ENCODE assay signal across 9 cellular contexts in the genomic region with DNA sequence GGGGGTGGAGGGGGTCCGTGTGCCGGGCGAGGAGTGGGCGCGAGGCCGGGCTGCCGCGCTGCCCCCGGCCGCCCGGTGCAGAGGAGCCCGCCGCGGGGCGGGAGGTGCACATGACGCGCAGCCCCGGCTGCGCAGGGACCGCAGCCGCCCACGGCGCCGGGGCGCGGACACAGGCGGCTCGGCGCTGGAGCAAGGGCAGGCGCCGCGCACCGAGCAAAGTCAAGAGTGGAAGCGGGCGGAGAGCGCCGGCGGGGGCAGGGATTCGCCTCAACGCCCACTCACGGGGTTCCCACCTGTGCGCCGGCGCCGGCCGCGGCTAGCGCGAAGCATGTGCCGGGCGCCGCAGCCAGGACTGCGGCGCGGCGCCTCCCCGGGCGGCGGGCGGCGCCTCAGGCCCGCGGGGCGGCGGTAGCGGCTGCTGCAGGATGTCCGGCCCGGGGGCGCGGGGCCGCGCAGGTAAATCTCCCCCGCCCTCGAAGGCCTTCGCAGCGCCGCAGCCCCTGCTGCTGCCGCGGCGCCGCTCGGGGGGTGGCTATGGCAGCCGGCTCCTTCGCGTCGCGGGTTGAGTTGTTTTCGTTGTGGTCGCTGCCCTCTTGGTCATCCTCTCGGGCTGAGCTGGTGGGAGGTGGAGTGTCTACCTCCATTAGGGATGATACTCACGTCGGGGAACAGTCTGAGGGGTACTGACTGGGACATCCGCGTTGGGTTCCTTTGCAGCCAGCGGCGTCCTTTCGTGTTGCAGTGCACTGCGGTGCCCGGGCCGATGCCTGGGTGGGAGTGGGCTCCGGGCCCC.
A peak's percentile ranks its signal among the peaks of the same experiment; 100 is the strongest.
DNase-seq lines count a peak whose midpoint lies in the region; ATAC-seq and TF ChIP-seq lines count a peak whose summit lies in the region.
"Had no signal": no experiment of that assay in that cellular context is flagged by ENCODE, and none has a peak within 500 bp of the region (broad histone marks: within the 10 kb centered on the region; RNA-seq: fewer than 3 reads in every experiment).

No MANE protein-coding gene starts in this region.

- H3K9ac ChIP-seq in HUES6 (ENCODE audit: low read length), result peak overlapping the region; percentile 86

- no peak for TF ChIP-seq CTCF in GM20000 (IDR thresholded peaks at IDR 0.05; ENCODE audit: extremely low read depth, missing control alignments)
- TF ChIP-seq CTCF in adrenal gland (IDR thresholded peaks at IDR 0.05), result no peak
- TF ChIP-seq CTCF in retinal pigment epithelial cell (conservative IDR thresholded peaks at IDR 0.05; ENCODE audit: low read depth, low read length), result no peak
- TF ChIP-seq CTCF in RWPE1 (conservative IDR thresholded peaks at IDR 0.05; ENCODE audit: low read depth), result no peak

- intact Hi-C loops in adrenal gland (cut with DNase I), result no loop called here

- H3K4me1 ChIP-seq in HUES6 (ENCODE audit: control insufficient read depth, insufficient read depth, low read length) (peaks cover 42% of the 10 kb centered on the region), adrenal gland (replicated peaks in 1 of 2) (no peaks in the 10 kb centered on the region)

- H3K9me3 ChIP-seq in HUES6 (ENCODE audit: control insufficient read depth, insufficient read depth, low read depth, low read length) (no peaks in the 10 kb centered on the region), adrenal gland (replicated peaks in 1 of 3) (no peaks in the 10 kb centered on the region)

- CTCF ChIA-PET in RWPE1 (lab: Yijun Ruan, JAX), result no interaction called here

- H3K4me3 ChIP-seq in HUES6 (ENCODE audit: low read depth, low read length), result peak overlapping the region; percentile 95
- peak overlapping the region in 1 of 4 donors; percentile 46 for H3K4me3 ChIP-seq in adrenal gland
- peak overlapping the region; percentile 73 for H3K4me3 ChIP-seq in retinal pigment epithelial cell (ENCODE audit: low read length)

- H3K36me3 ChIP-seq in HUES6 (ENCODE audit: control insufficient read depth, insufficient read depth, low read length) (no peaks in the 10 kb centered on the region), adrenal gland (replicated peaks in 1 of 2) (no peaks in the 10 kb centered on the region)

- no peak for ATAC-seq in HG03571 (IDR thresholded peaks at IDR 0.05; ENCODE audit: unreplicated experiment)
- ATAC-seq: Panc1 had no signal

- DNase-seq in DMS79 (lab: John Stamatoyannopoulos, UW) (peak; percentile 8), GM20000 (ENCODE audit: low spot score) (peak; percentile 66), adrenal gland (peak in 4 of 7 donors; percentile 2 to 55 (median 12)), hepatic stellate cell (ENCODE audit: low spot score) (peak; percentile 30), retinal pigment epithelial cell (ENCODE audit: low read depth) (no peak), RWPE1 (ENCODE audit: low spot score) (no peak)

- POLR2A ChIA-PET in RWPE1 (lab: Yijun Ruan, JAX; ENCODE audit: low non-redundant PET), result no interaction called here

- H3K27ac ChIP-seq in HUES6 (ENCODE audit: low read depth, low read length), result peak overlapping the region; percentile 20; the same call in 1 of the 2 replicates
- H3K27ac ChIP-seq in adrenal gland, result peak overlapping the region in 3 of 5 donors; percentile 9 to 68 (median 57)
- no peak overlapping the region for H3K27ac ChIP-seq in RWPE1

- H3K27me3 ChIP-seq in HUES6 (ENCODE audit: control insufficient read depth, insufficient read depth, low read length), result peaks cover 17% of the 10 kb centered on the region
- peaks cover 10% of the 10 kb centered on the region for H3K27me3 ChIP-seq in adrenal gland

- 0 to 4% (median 1%) methylated on average over 3 to 101 of the region's 101 CpGs for WGBS in adrenal gland, 4 donors

- no peak for TF ChIP-seq POLR2A in adrenal gland (IDR thresholded peaks at IDR 0.05)

Comparison
In these comparisons a context has a peak if more than half of its experiments do, and no peak if none do; other contexts are left out.
1. DNase-seq: peak in DMS79 (single experiment), GM20000 (single experiment), adrenal gland (4 of 7) and hepatic stellate cell (single experiment); none in retinal pigment epithelial cell (single experiment) and RWPE1 (single experiment).